Comparison of ENCODE assay signal across 15 cellular contexts in genomic region chr19:2770055-2771013, GRCh38. TPM values are rescaled to one million over a fixed set of nuclear protein-coding genes. Genes with fewer than 3 reads are reported as not detected.
A peak's percentile ranks its signal among the peaks of the same experiment; 100 is the strongest.
DNase-seq lines count a peak whose midpoint lies in the region; ATAC-seq and TF ChIP-seq lines count a peak whose summit lies in the region.
"Had no signal": no experiment of that assay in that cellular context is flagged by ENCODE, and none has a peak within 500 bp of the region (broad histone marks: within the 10 kb centered on the region; RNA-seq: fewer than 3 reads in every experiment).

No MANE protein-coding gene starts in this region.

- H3K27ac ChIP-seq in cingulate gyrus (ENCODE audit: low read depth, low read length) (peak overlapping the region; percentile 69), right cardiac atrium (ENCODE audit: low read length) (peak overlapping the region; percentile 45), psoas muscle (peak overlapping the region; percentile 87)
- H3K27ac ChIP-seq: C4-2B had no signal

- H3K27me3 Mint-ChIP-seq in activated T-helper 1 cell treated with anti-CD3 and anti-CD28 coated beads, Interleukin-12 subunit alpha, Interleukin-12 subunit beta, Interleukin-2, Interleukin-4 antibody, amounts not matched to agents 30 ng/mL and 10 ng/mL and 1 ng/mL, durations not matched to agents 14 hours and 24 hours and 36 hours (ENCODE audit: insufficient read depth) = no peaks in the 10 kb centered on the region

- no peak overlapping the region for H3K4me3 ChIP-seq in right cardiac atrium (ENCODE audit: low read length)
- H3K4me3 ChIP-seq in psoas muscle = peak overlapping the region; percentile 24

- H3K9me3 ChIP-seq in right cardiac atrium (ENCODE audit: control insufficient read depth, low read length) (no peaks in the 10 kb centered on the region), psoas muscle (no peaks in the 10 kb centered on the region)

- DNase-seq in EH (ENCODE audit: low read depth) (peak; percentile 43), right cardiac atrium (peak; percentile 63 to 80 (median 80)), psoas muscle (peak; percentile 44 to 63), H4 (ENCODE audit: low spot score) (no peak)
- no peak for DNase-seq in activated naive CD4-positive, alpha-beta T cell treated with Interleukin-2 at 50 U/mL for 16 hours
- DNase-seq in activated T-helper 1 cell treated with anti-CD3 and anti-CD28 coated beads, Interleukin-12 subunit alpha, Interleukin-12 subunit beta, Interleukin-2, Interleukin-4 antibody, amounts not matched to agents 30 ng/mL and 10 ng/mL and 1 ng/mL, durations not matched to agents 14 hours and 24 hours and 36 hours (ENCODE audit: low spot score) = no peak
- DNase-seq: activated gamma-delta T cell; cortex of kidney; HCEC 1CT; NCI-H69; stimulated activated CD4-positive, alpha-beta T cell treated with anti-CD3 and anti-CD28 coated beads, Interleukin-4, amount 100 ng/mL, for 24 hours had no signal

- H3K4me3 Mint-ChIP-seq in activated T-helper 1 cell treated with anti-CD3 and anti-CD28 coated beads, Interleukin-12 subunit alpha, Interleukin-12 subunit beta, Interleukin-2, Interleukin-4 antibody, amounts not matched to agents 30 ng/mL and 10 ng/mL and 1 ng/mL, durations not matched to agents 14 hours and 24 hours and 36 hours = no peak overlapping the region
- H3K4me3 Mint-ChIP-seq: neural crest cell had no signal

- ATAC-seq in right cardiac atrium (peak; percentile 75 to 76), psoas muscle (peak; percentile 70 to 77 (median 74)), GM21381 (IDR thresholded peaks at IDR 0.05; ENCODE audit: unreplicated experiment) (no peak)

- intact Hi-C loops in right cardiac atrium (cut with DNase I) = no loop called here
- intact Hi-C loops in psoas muscle (cut with DNase I) = no loop called here
- intact Hi-C loops in activated T-helper 1 cell treated with anti-CD3 and anti-CD28 coated beads, Interleukin-12 subunit alpha, Interleukin-12 subunit beta, Interleukin-2, Interleukin-4 antibody, amounts not matched to agents 30 ng/mL and 10 ng/mL and 1 ng/mL, durations not matched to agents 14 hours and 24 hours and 36 hours (cut with micrococcal nuclease) = no loop called here

- no peaks in the 10 kb centered on the region for H3K9me3 Mint-ChIP-seq in activated T-helper 1 cell treated with anti-CD3 and anti-CD28 coated beads, Interleukin-12 subunit alpha, Interleukin-12 subunit beta, Interleukin-2, Interleukin-4 antibody, amounts not matched to agents 30 ng/mL and 10 ng/mL and 1 ng/mL, durations not matched to agents 14 hours and 24 hours and 36 hours
- H3K9me3 Mint-ChIP-seq: neural crest cell had no signal

- H3K36me3 ChIP-seq in psoas muscle (ENCODE audit: insufficient read depth in 1 of 2, low read depth in 1 of 2) = peaks cover 4 to 33% of the 10 kb centered on the region in 2 donors

- H3K27ac Mint-ChIP-seq in activated T-helper 1 cell treated with anti-CD3 and anti-CD28 coated beads, Interleukin-12 subunit alpha, Interleukin-12 subunit beta, Interleukin-2, Interleukin-4 antibody, amounts not matched to agents 30 ng/mL and 10 ng/mL and 1 ng/mL, durations not matched to agents 14 hours and 24 hours and 36 hours = no peak overlapping the region

- H3K4me1 Mint-ChIP-seq in activated T-helper 1 cell treated with anti-CD3 and anti-CD28 coated beads, Interleukin-12 subunit alpha, Interleukin-12 subunit beta, Interleukin-2, Interleukin-4 antibody, amounts not matched to agents 30 ng/mL and 10 ng/mL and 1 ng/mL, durations not matched to agents 14 hours and 24 hours and 36 hours (ENCODE audit: low read depth) = peaks cover 12% of the 10 kb centered on the region

- H3K27me3 ChIP-seq in right cardiac atrium (ENCODE audit: control insufficient read depth, insufficient read depth) (no peaks in the 10 kb centered on the region), psoas muscle (ENCODE audit: insufficient read depth in 3 of 3, low read length in 2 of 3) (no peaks in the 10 kb centered on the region)

- H3K4me1 ChIP-seq in right cardiac atrium (ENCODE audit: control insufficient read depth, insufficient read depth, low read length) (peaks cover 17% of the 10 kb centered on the region), psoas muscle (peaks cover 48% of the 10 kb centered on the region)

- H3K36me3 Mint-ChIP-seq in activated T-helper 1 cell treated with anti-CD3 and anti-CD28 coated beads, Interleukin-12 subunit alpha, Interleukin-12 subunit beta, Interleukin-2, Interleukin-4 antibody, amounts not matched to agents 30 ng/mL and 10 ng/mL and 1 ng/mL, durations not matched to agents 14 hours and 24 hours and 36 hours (ENCODE audit: low read depth) = peaks cover 4% of the 10 kb centered on the region

- no peak for TF ChIP-seq CTCF in psoas muscle (IDR thresholded peaks at IDR 0.05)

- 44% methylated on average over 40 of the region's 40 CpGs for WGBS in right cardiac atrium
- WGBS in psoas muscle, 3 donors = 31 to 42% (median 34%) methylated on average over 40 of the region's 40 CpGs

RNA-seq across cellular contexts. Expression of gene SGTA, which starts 12.7 kb away (rescaled TPM):
- total RNA-seq in right cardiac atrium (10 to 100 TPM; 53.6 to 84.2 (median 64.6) TPM), psoas muscle (100 to 1,000 TPM in 1 of 4 donors, 10 to 100 TPM in 3; 63.4 to 104 (median 77.8) TPM)
- polyA plus RNA-seq in right cardiac atrium (86.5 TPM), psoas muscle (100 to 1,000 TPM in 2 of 3 donors, 10 to 100 TPM in 1; 99.1 to 186 (median 123) TPM)
- 47.0 and 53.4 TPM in 2 replicates for total RNA-seq in H4 (2014; rRNA removed; shearing (Covaris generic))
- 73.4 and 77.8 TPM in 2 replicates for total RNA-seq in activated T-helper 1 cell treated with anti-CD3 and anti-CD28 coated beads, Interleukin-12 subunit alpha, Interleukin-12 subunit beta, Interleukin-2, Interleukin-4 antibody, amounts not matched to agents 30 ng/mL and 10 ng/mL and 1 ng/mL, durations not matched to agents 14 hours and 24 hours and 36 hours

RNA-seq across cellular contexts. Expression of gene THOP1, which starts 15.0 kb away (rescaled TPM):
- 10 to 100 TPM; 41.4 to 69.4 (median 54.1) TPM for total RNA-seq in right cardiac atrium
- 64.0 TPM for polyA plus RNA-seq in right cardiac atrium
- total RNA-seq in psoas muscle = 10 to 100 TPM; 46.0 to 60.2 (median 55.9) TPM
- 10 to 100 TPM; 58.3 to 92.2 (median 85.9) TPM for polyA plus RNA-seq in psoas muscle
- total RNA-seq in H4 (2014; rRNA removed; shearing (Covaris generic)) = 74.8 and 107 TPM in 2 replicates
- total RNA-seq in activated T-helper 1 cell treated with anti-CD3 and anti-CD28 coated beads, Interleukin-12 subunit alpha, Interleukin-12 subunit beta, Interleukin-2, Interleukin-4 antibody, amounts not matched to agents 30 ng/mL and 10 ng/mL and 1 ng/mL, durations not matched to agents 14 hours and 24 hours and 36 hours = 190 and 195 TPM in 2 replicates

RNA-seq across cellular contexts. Expression of gene SLC39A3, which starts 30.5 kb away (rescaled TPM):
- total RNA-seq in right cardiac atrium (10 to 100 TPM; 19.9 to 25.5 (median 23.4) TPM), psoas muscle (10 to 100 TPM; 16.9 to 26.8 (median 20.0) TPM)
- polyA plus RNA-seq in right cardiac atrium (29.3 TPM), psoas muscle (10 to 100 TPM; 28.4 to 70.1 (median 32.6) TPM)
- total RNA-seq in H4 (2014; rRNA removed; shearing (Covaris generic)) = 26.0 and 42.3 TPM in 2 replicates
- 50.3 and 51.6 TPM in 2 replicates for total RNA-seq in activated T-helper 1 cell treated with anti-CD3 and anti-CD28 coated beads, Interleukin-12 subunit alpha, Interleukin-12 subunit beta, Interleukin-2, Interleukin-4 antibody, amounts not matched to agents 30 ng/mL and 10 ng/mL and 1 ng/mL, durations not matched to agents 14 hours and 24 hours and 36 hours

RNA-seq across cellular contexts. Expression of gene DIRAS1, which starts 49.2 kb away (rescaled TPM):
- total RNA-seq in right cardiac atrium (100 to 1,000 TPM; 160 to 176 (median 172) TPM), psoas muscle (10 to 100 TPM in 1 of 4 donors, 1 to 10 TPM in 3; 1.1 to 29.9 (median 4.5) TPM)
- polyA plus RNA-seq in right cardiac atrium (155 TPM), psoas muscle (1 to 10 TPM in 1 of 3 donors, under 1 TPM in 2; 0.13 to 5.7 (median 0.15) TPM)
- 1.1 and 1.3 TPM in 2 replicates for total RNA-seq in H4 (2014; rRNA removed; shearing (Covaris generic))
- total RNA-seq in activated T-helper 1 cell treated with anti-CD3 and anti-CD28 coated beads, Interleukin-12 subunit alpha, Interleukin-12 subunit beta, Interleukin-2, Interleukin-4 antibody, amounts not matched to agents 30 ng/mL and 10 ng/mL and 1 ng/mL, durations not matched to agents 14 hours and 24 hours and 36 hours = 0.05 TPM in 1 of 2 replicates, not detected in the other

RNA-seq across cellular contexts. Expression of gene ZNF554, which starts 49.3 kb away (rescaled TPM):
- total RNA-seq in right cardiac atrium (1 to 10 TPM; 4.7 to 6.7 (median 6.3) TPM), psoas muscle (1 to 10 TPM; 3.5 to 6.5 (median 4.5) TPM)
- polyA plus RNA-seq in right cardiac atrium (4.7 TPM), psoas muscle (1 to 10 TPM; 1.8 to 5.2 (median 3.6) TPM)
- 1.5 and 1.8 TPM in 2 replicates for total RNA-seq in H4 (2014; rRNA removed; shearing (Covaris generic))
- total RNA-seq in activated T-helper 1 cell treated with anti-CD3 and anti-CD28 coated beads, Interleukin-12 subunit alpha, Interleukin-12 subunit beta, Interleukin-2, Interleukin-4 antibody, amounts not matched to agents 30 ng/mL and 10 ng/mL and 1 ng/mL, durations not matched to agents 14 hours and 24 hours and 36 hours = 1.8 and 1.9 TPM in 2 replicates

Comparison
In these comparisons a context has a peak if more than half of its experiments do, and no peak if none do; other contexts are left out.
1. DNase-seq: peak in EH (single experiment), right cardiac atrium (3 of 3) and psoas muscle (2 of 2); none in activated naive CD4-positive, alpha-beta T cell treated with Interleukin-2 at 50 U/mL for 16 hours (single experiment), H4 (single experiment) and activated T-helper 1 cell treated with anti-CD3 and anti-CD28 coated beads, Interleukin-12 subunit alpha, Interleukin-12 subunit beta, Interleukin-2, Interleukin-4 antibody, amounts not matched to agents 30 ng/mL and 10 ng/mL and 1 ng/mL, durations not matched to agents 14 hours and 24 hours and 36 hours (single experiment).
2. Peak in every context shown above with its lines, with median percentiles within 50 percentile points of each other: H3K27ac ChIP-seq.